In genomic region chr7:139054101-139054500, GRCh38 we compare ENCODE assay signal across 1 cellular context.
TF ChIP-seq lines count a peak whose summit lies in the region.

No MANE protein-coding gene starts in this region.

TF ChIP-seq in K562, 482 proteins besides CTCF, POLR2A, EP300 and RAD21:
- TF ChIP-seq MAFG (tag; conservative IDR thresholded peaks at IDR 0.05) (peak; percentile 48), MEIS2 (IDR thresholded peaks at IDR 0.05; ENCODE audit: partially characterized antibody) (peak; percentile 85), XRCC5 (IDR thresholded peaks at IDR 0.05; ENCODE audit: low read depth, low read length) (no peak), NFE2 (IDR thresholded peaks at IDR 0.05; ENCODE audit: low read depth) (peak; percentile 75), PBX2 (CRISPR knock-in tag; IDR thresholded peaks at IDR 0.05; ENCODE audit: low read depth) (no peak), PBX2 (tag; conservative IDR thresholded peaks at IDR 0.05; ENCODE audit: low read depth) (peak; percentile 94), SNRNP70 (optimal IDR thresholded peaks at IDR 0.05; ENCODE audit: low read depth, low read length) (no peak), SPI1 (IDR thresholded peaks at IDR 0.05; ENCODE audit: borderline replicate concordance, low read depth, low read length) (peak; percentile 63; the same call in 1 of the 2 replicates), RERE (CRISPR knock-in tag; IDR thresholded peaks at IDR 0.05; ENCODE audit: borderline replicate concordance) (no peak), ZBTB33 (CRISPR knock-in tag; IDR thresholded peaks at IDR 0.05) (0 out of 2 replicates have a peak, but pooled peaks have one; percentile 24), PKNOX1 (IDR thresholded peaks at IDR 0.05) (peak; percentile 67)
